ENCODE assay signal across 27 cellular contexts in the genomic region with DNA sequence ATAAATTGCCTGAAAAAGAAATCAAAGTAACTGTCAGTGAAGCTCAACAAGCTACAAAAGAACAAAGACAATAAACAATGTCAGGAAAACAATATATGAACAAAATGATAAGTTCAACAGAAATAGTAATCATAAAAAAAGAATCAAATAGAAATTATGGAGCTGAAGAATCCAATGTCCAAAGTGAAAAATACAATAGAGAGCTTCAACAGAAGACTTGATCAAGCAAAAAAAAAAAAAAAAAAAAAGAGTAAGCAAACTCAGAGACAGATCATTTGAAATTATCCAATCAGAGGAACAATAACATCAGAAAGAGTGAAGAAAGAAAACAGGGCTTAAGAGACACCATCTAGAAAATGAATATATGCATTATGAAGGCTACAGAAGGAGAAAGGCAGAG.
"Had no signal": no experiment of that assay in that cellular context is flagged by ENCODE, and none has a peak within 500 bp of the region (broad histone marks: within the 10 kb centered on the region; RNA-seq: fewer than 3 reads in every experiment).

No MANE protein-coding gene starts in this region.

- H3K4me3 ChIP-seq: stomach, suprapubic skin, testis, thoracic aorta, thyroid gland, tibial artery, tibial nerve, transverse colon, upper lobe of left lung, upper lobe of right lung, uterus, vagina had no signal

- DNase-seq: stimulated activated CD4-positive, alpha-beta T cell treated with anti-CD3 and anti-CD28 coated beads, Interleukin-2, amount 100 ng/mL, for 48 hours; stimulated activated CD4-positive, alpha-beta T cell treated with anti-CD3 and anti-CD28 coated beads, Interleukin-4, amount 100 ng/mL, for 1 hour; stimulated activated CD4-positive, alpha-beta T cell treated with anti-CD3 and anti-CD28 coated beads, Interleukin-4, amount 100 ng/mL, for 24 hours; stimulated activated CD4-positive, alpha-beta T cell treated with anti-CD3 and anti-CD28 coated beads, Interleukin-4, amount 100 ng/mL, for 4 hours; stimulated activated CD8-positive, alpha-beta memory T cell treated with anti-CD3 and anti-CD28 coated beads, Interleukin-4, amount 100 ng/mL, for 48 hours; stimulated activated naive B cell treated with anti-CD40 and anti-IgM and Interleukin-4, amounts not matched to agents 10 μg/mL and 1 μg/mL and 100 μg/mL, for 72 hours; stimulated activated naive CD4-positive, alpha-beta T cell; stimulated activated naive CD4-positive, alpha-beta T cell treated with Interleukin-2 at 50 U/mL for 16 hours; stimulated activated naive CD8-positive, alpha-beta T cell treated with anti-CD3 and anti-CD28 coated beads, Interleukin-15, amount 100 ng/mL, for 72 hours; stimulated activated naive CD8-positive, alpha-beta T cell treated with anti-CD3 and anti-CD28 coated beads, Interleukin-15, Interleukin-2, amounts not matched to agents 100 U/mL and 50 U/mL, for 24 hours; stomach; substantia nigra; testis; thyroid gland; tibial artery; transverse colon; trophoblast cell; upper lobe of left lung; upper lobe of right lung; uterus had no signal

- ATAC-seq: stimulated activated effector memory CD8-positive, alpha-beta T cell treated with anti-CD3 and anti-CD28 coated beads, Interleukin-12 subunit alpha, Interleukin-12 subunit beta, amount 100 ng/mL, for 72 hours; stimulated activated memory B cell treated with anti-CD40 and anti-IgM and Interleukin-4, amounts not matched to agents 10 μg/mL and 1 μg/mL and 100 μg/mL, for 72 hours; stimulated activated naive B cell treated with anti-CD40 and anti-IgM and Interleukin-4, amounts not matched to agents 10 μg/mL and 1 μg/mL and 100 μg/mL, for 72 hours; stimulated activated naive CD8-positive, alpha-beta T cell treated with anti-CD3 and anti-CD28 coated beads, Interleukin-15, amount 100 ng/mL, for 72 hours; stimulated activated naive CD8-positive, alpha-beta T cell treated with anti-CD3 and anti-CD28 coated beads, Interleukin-15, Interleukin-2, amounts not matched to agents 100 U/mL and 50 U/mL, for 24 hours; upper lobe of right lung had no signal

- H3K9me3 ChIP-seq: testis, thyroid gland, vagina had no signal

- H3K36me3 ChIP-seq: stomach, suprapubic skin, thoracic aorta, thyroid gland, tibial artery, tibial nerve, transverse colon, upper lobe of left lung, upper lobe of right lung, uterus, vagina had no signal

- H3K27ac ChIP-seq: stomach, suprapubic skin, testis, thoracic aorta, thyroid gland, tibial artery, tibial nerve, transverse colon, upper lobe of left lung, upper lobe of right lung, uterus, vagina had no signal

- H3K27me3 ChIP-seq: stomach, suprapubic skin, testis, thyroid gland, tibial artery, tibial nerve, transverse colon, upper lobe of left lung, upper lobe of right lung, uterus, vagina had no signal

- H3K4me1 ChIP-seq: stomach, suprapubic skin, testis, thyroid gland, tibial artery, tibial nerve, transverse colon, upper lobe of left lung, upper lobe of right lung, uterus, vagina had no signal

- FAIRE-seq: urothelium cell line had no signal
